10 cellular contexts compared by ENCODE assay signal in the genomic region with DNA sequence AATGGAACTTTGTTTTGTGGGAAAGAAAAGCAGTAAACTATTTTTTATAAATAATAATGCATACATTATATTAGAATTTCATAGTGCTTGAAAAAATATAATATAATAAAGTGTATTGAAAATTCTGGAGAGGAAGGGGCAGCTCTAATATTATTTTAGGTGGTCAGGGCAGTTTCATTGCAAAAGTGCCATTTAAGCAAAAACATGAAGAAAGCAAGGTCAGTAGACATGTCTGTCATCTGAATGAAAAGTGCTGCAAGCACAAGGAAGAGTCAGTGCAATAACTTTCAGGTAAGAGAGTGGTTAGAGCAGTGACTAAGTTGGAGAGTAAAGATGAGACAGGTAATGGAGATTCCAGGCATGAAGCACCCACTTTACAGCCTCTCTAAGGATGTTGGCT.
"Had no signal": no experiment of that assay in that cellular context is flagged by ENCODE, and none has a peak within 500 bp of the region (broad histone marks: within the 10 kb centered on the region; RNA-seq: fewer than 3 reads in every experiment).

No MANE protein-coding gene starts in this region.

- H3K4me2 ChIP-seq: GM23338 had no signal

- H3K4me1 ChIP-seq: HAP-1 had no signal

- ATAC-seq: GM23338, HCT116 had no signal

- H2AFZ ChIP-seq: GM23248, GM23338 had no signal

- H3K4me3 ChIP-seq: GM23248, GM23338, HAP-1 had no signal

- H3K9me3 ChIP-seq: HAP-1 had no signal

- DNase-seq: GM23248, GOT3, H7, H9, HCEC 1CT, HFFc6 had no signal

- H3K36me3 ChIP-seq: HAP-1 had no signal

- FAIRE-seq: H54 had no signal

- H3K27ac ChIP-seq: GM23248 had no signal

- H3K9ac ChIP-seq: GM23248 had no signal
